Comparison of ENCODE assay signal across 18 cellular contexts in genomic region chr18:73549236-73549635, GRCh38.
A peak's percentile ranks its signal among the peaks of the same experiment; 100 is the strongest.
DNase-seq lines count a peak whose midpoint lies in the region; ATAC-seq and TF ChIP-seq lines count a peak whose summit lies in the region.
"Had no signal": no experiment of that assay in that cellular context is flagged by ENCODE, and none has a peak within 500 bp of the region (broad histone marks: within the 10 kb centered on the region; RNA-seq: fewer than 3 reads in every experiment).

No MANE protein-coding gene starts in this region.

- no peaks in the 10 kb centered on the region for H3K79me2 ChIP-seq in neural progenitor cell (ENCODE audit: low read depth)

- H3K4me1 Mint-ChIP-seq in neural progenitor cell (no peaks in the 10 kb centered on the region), osteocyte (ENCODE audit: unreplicated experiment) (no peaks in the 10 kb centered on the region)
- H3K4me1 Mint-ChIP-seq: CD14-positive monocyte had no signal

- peak overlapping the region; percentile 35 for H2AFZ ChIP-seq in neural progenitor cell (replicated peaks)

- H4K20me1 ChIP-seq in neural progenitor cell (ENCODE audit: low read depth), result no peaks in the 10 kb centered on the region

- H3K9ac ChIP-seq in neural progenitor cell, result no peak overlapping the region

- H3K4me3 Mint-ChIP-seq in neural progenitor cell (no peak overlapping the region), osteocyte (ENCODE audit: unreplicated experiment) (no peak overlapping the region)
- H3K4me3 Mint-ChIP-seq: CD14-positive monocyte had no signal

- no peaks in the 10 kb centered on the region for H3K36me3 ChIP-seq in neural progenitor cell

- H3F3A ChIP-seq in neural progenitor cell (ENCODE audit: low read depth), result no peaks in the 10 kb centered on the region

- no peak overlapping the region for H3K27ac Mint-ChIP-seq in neural progenitor cell
- no peak overlapping the region for H3K27ac Mint-ChIP-seq in osteocyte (ENCODE audit: unreplicated experiment)
- H3K27ac Mint-ChIP-seq: CD14-positive monocyte had no signal

- H3K4me3 ChIP-seq in choroid plexus epithelial cell (ENCODE audit: low read depth, low read length), result no peak overlapping the region
- no peak overlapping the region for H3K4me3 ChIP-seq in neural progenitor cell
- H3K4me3 ChIP-seq: SK-N-MC had no signal

- H3K27ac ChIP-seq in neural progenitor cell, result no peak overlapping the region
- H3K27ac ChIP-seq: SK-N-MC had no signal

- TF ChIP-seq CTCF in choroid plexus epithelial cell (conservative IDR thresholded peaks at IDR 0.05; ENCODE audit: low read depth, low read length), result no peak
- TF ChIP-seq CTCF in neural progenitor cell (IDR thresholded peaks at IDR 0.05), result no peak
- no peak for TF ChIP-seq CTCF in osteocyte (IDR thresholded peaks at IDR 0.05)

- no peaks in the 10 kb centered on the region for H3K9me3 Mint-ChIP-seq in neural progenitor cell
- no peaks in the 10 kb centered on the region for H3K9me3 Mint-ChIP-seq in osteocyte (ENCODE audit: unreplicated experiment)

- H3K27me3 ChIP-seq in neural progenitor cell, result no peaks in the 10 kb centered on the region

- no peak for ATAC-seq in GM21786 (IDR thresholded peaks at IDR 0.05; ENCODE audit: unreplicated experiment)
- ATAC-seq in HG03045 (IDR thresholded peaks at IDR 0.05; ENCODE audit: unreplicated experiment), result no peak
- ATAC-seq: HepG2, Right ventricle myocardium inferior had no signal

- DNase-seq in NCI-H2081 (lab: John Stamatoyannopoulos, UW), result peak; percentile 5 to 48
- DNase-seq in NCI-H2081 treated with DMSO at 0.1 percent for 48 hours (lab: John Stamatoyannopoulos, UW), result no peak
- DNase-seq in NCI-H69 (lab: John Stamatoyannopoulos, UW), result peak; percentile 62
- DNase-seq in choroid plexus epithelial cell (ENCODE audit: low read depth), result peak; percentile 16
- DNase-seq in neural progenitor cell (ENCODE audit: low spot score), result no peak
- no peak for DNase-seq in osteocyte (ENCODE audit: extremely low spot score, unreplicated experiment)
- DNase-seq: 8988T, COR-L47, MM.1S, NCI-H1417, NCI-H2029 treated with DMSO at 0.1 percent for 48 hours, NCI-H526 treated with DMSO at 0.1 percent for 48 hours had no signal

- H3K27me3 Mint-ChIP-seq in neural progenitor cell (ENCODE audit: insufficient read depth, low read depth) (no peaks in the 10 kb centered on the region), osteocyte (ENCODE audit: unreplicated experiment) (peaks cover 11% of the 10 kb centered on the region)

- H3K4me1 ChIP-seq in neural progenitor cell, result no peaks in the 10 kb centered on the region

- H3K36me3 Mint-ChIP-seq in neural progenitor cell (no peaks in the 10 kb centered on the region), osteocyte (ENCODE audit: unreplicated experiment) (no peaks in the 10 kb centered on the region)
- H3K36me3 Mint-ChIP-seq: CD14-positive monocyte had no signal

- no peak overlapping the region for H3K4me2 ChIP-seq in neural progenitor cell

- no peaks in the 10 kb centered on the region for H3K9me3 ChIP-seq in neural progenitor cell (ENCODE audit: low read depth)

Comparison
In these comparisons a context has a peak if more than half of its experiments do, and no peak if none do; other contexts are left out.
1. DNase-seq: peak in NCI-H2081 (2 of 2), NCI-H69 (single experiment) and choroid plexus epithelial cell (single experiment); none in NCI-H2081 treated with DMSO at 0.1 percent for 48 hours (single experiment), neural progenitor cell (single experiment) and osteocyte (single experiment).